ENCODE assay signal across 23 cellular contexts in the genomic region with DNA sequence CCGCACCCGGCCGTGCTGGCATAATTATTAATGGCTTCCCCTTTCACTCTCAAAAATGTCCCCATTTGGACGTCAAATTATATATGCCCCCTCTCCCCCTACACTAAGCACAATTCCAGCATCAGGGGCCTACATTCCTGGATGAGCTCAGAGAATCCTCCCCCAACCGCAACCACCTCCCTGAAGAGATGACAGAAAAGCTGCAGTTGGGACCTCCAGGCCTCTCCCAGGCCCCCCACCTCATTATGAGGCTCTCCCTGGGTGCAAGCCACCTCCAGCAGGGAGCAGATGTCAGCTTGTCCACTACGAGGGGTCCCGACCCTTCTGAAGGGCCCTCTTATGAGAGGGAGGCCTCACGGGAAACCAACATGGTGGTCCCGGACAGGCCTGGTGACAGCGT. TPM values are rescaled to one million over a fixed set of nuclear protein-coding genes. Genes with fewer than 3 reads are reported as not detected.
DNase-seq lines count a peak whose midpoint lies in the region; ATAC-seq, FAIRE-seq and TF ChIP-seq lines count a peak whose summit lies in the region.
"Had no signal": no experiment of that assay in that cellular context is flagged by ENCODE, and none has a peak within 500 bp of the region (broad histone marks: within the 10 kb centered on the region; RNA-seq: fewer than 3 reads in every experiment).

No MANE protein-coding gene starts in this region.

- no peaks in the 10 kb centered on the region for H3K9me3 Mint-ChIP-seq in activated naive CD4-positive, alpha-beta T cell treated with anti-CD3 and anti-CD28 coated beads, Interleukin-2, amount 50 U/mL, for 24 hours
- H3K9me3 Mint-ChIP-seq in activated naive CD4-positive, alpha-beta T cell treated with anti-CD3 and anti-CD28 coated beads, Interleukin-2, amount 50 U/mL, for 72 hours: no peaks in the 10 kb centered on the region
- no peaks in the 10 kb centered on the region for H3K9me3 Mint-ChIP-seq in astrocyte (ENCODE audit: unreplicated experiment)
- H3K9me3 Mint-ChIP-seq: CD14-positive monocyte had no signal

- H3K4me3 ChIP-seq in astrocyte (ENCODE audit: insufficient read depth, low read depth, low read length): no peak overlapping the region
- no peak overlapping the region for H3K4me3 ChIP-seq in osteoblast (ENCODE audit: insufficient read depth, low read length)
- H3K4me3 ChIP-seq in H7 (ENCODE audit: insufficient read depth, low read depth, low read length): no peak overlapping the region
- H3K4me3 ChIP-seq: SJSA1 had no signal

- no peak overlapping the region for H3K4me3 Mint-ChIP-seq in activated naive CD4-positive, alpha-beta T cell treated with anti-CD3 and anti-CD28 coated beads, Interleukin-2, amount 50 U/mL, for 24 hours
- peak overlapping the region; percentile 73 for H3K4me3 Mint-ChIP-seq in astrocyte (ENCODE audit: unreplicated experiment)
- H3K4me3 Mint-ChIP-seq: CD14-positive monocyte had no signal

- no peak for FAIRE-seq in astrocyte (lab: Jason Lieb, UNC)
- FAIRE-seq: D721Med, GM19239, RCC 7860 had no signal

- H3K4me2 ChIP-seq in astrocyte (ENCODE audit: low read length) (peak overlapping the region; percentile 36), osteoblast (ENCODE audit: insufficient read depth, low read length) (no peak overlapping the region)

- H3K27ac Mint-ChIP-seq in activated naive CD4-positive, alpha-beta T cell treated with anti-CD3 and anti-CD28 coated beads, Interleukin-2, amount 50 U/mL, for 24 hours: peak overlapping the region; percentile 17
- no peak overlapping the region for H3K27ac Mint-ChIP-seq in activated naive CD4-positive, alpha-beta T cell treated with anti-CD3 and anti-CD28 coated beads, Interleukin-2, amount 50 U/mL, for 72 hours
- H3K27ac Mint-ChIP-seq in astrocyte (ENCODE audit: unreplicated experiment): no peak overlapping the region

- no peak for DNase-seq in activated naive CD4-positive, alpha-beta T cell treated with anti-CD3 and anti-CD28 coated beads, Interleukin-2, amount 50 U/mL, for 72 hours (ENCODE audit: low spot score in 2 of 2)
- DNase-seq in astrocyte (ENCODE audit: low read depth): no peak
- DNase-seq in osteoblast (ENCODE audit: insufficient read length, low spot score, missing footprints): peak; percentile 48
- DNase-seq in NCI-H226: no peak
- no peak for DNase-seq in H7
- DNase-seq: 8988T, AML-193, GDM1, Kasumi-1, NCI-H1694 treated with DMSO at 0.1 percent for 48 hours, NCI-H2081 treated with DMSO at 0.1 percent for 48 hours, NCI-H2171 treated with DMSO at 0.1 percent for 48 hours, NCI-H526, OCI-M1 had no signal

- TF ChIP-seq CTCF in astrocyte (IDR thresholded peaks at IDR 0.05; ENCODE audit: insufficient read depth, low read depth, low read length): no peak
- TF ChIP-seq CTCF in osteoblast (IDR thresholded peaks at IDR 0.05; ENCODE audit: extremely low read depth, low read depth, low read length): no peak

- H3K36me3 Mint-ChIP-seq in activated naive CD4-positive, alpha-beta T cell treated with anti-CD3 and anti-CD28 coated beads, Interleukin-2, amount 50 U/mL, for 24 hours: no peaks in the 10 kb centered on the region
- H3K36me3 Mint-ChIP-seq in activated naive CD4-positive, alpha-beta T cell treated with anti-CD3 and anti-CD28 coated beads, Interleukin-2, amount 50 U/mL, for 72 hours: no peaks in the 10 kb centered on the region
- peaks cover 10% of the 10 kb centered on the region for H3K36me3 Mint-ChIP-seq in astrocyte (ENCODE audit: low read depth, unreplicated experiment)

- H3K4me1 ChIP-seq in astrocyte (ENCODE audit: insufficient read depth, low read length) (peaks cover 10% of the 10 kb centered on the region), osteoblast (ENCODE audit: insufficient read depth, low read length) (peaks cover 12% of the 10 kb centered on the region)
- H3K4me1 ChIP-seq: SJSA1 had no signal

- H3K9me3 ChIP-seq in astrocyte (ENCODE audit: insufficient read depth, low read depth, low read length) (no peaks in the 10 kb centered on the region), osteoblast (ENCODE audit: low read depth, low read length) (no peaks in the 10 kb centered on the region)
- H3K9me3 ChIP-seq: SJSA1 had no signal

- H3K27me3 ChIP-seq in astrocyte (ENCODE audit: insufficient read depth, low read length): no peaks in the 10 kb centered on the region
- H3K27me3 ChIP-seq in osteoblast (ENCODE audit: insufficient read depth, low read length): no peaks in the 10 kb centered on the region
- no peaks in the 10 kb centered on the region for H3K27me3 ChIP-seq in H7 (ENCODE audit: control insufficient read depth, insufficient read depth, low read length)
- H3K27me3 ChIP-seq: SJSA1 had no signal

- no peak for ATAC-seq in activated naive CD4-positive, alpha-beta T cell treated with anti-CD3 and anti-CD28 coated beads, Interleukin-2, amount 50 U/mL, for 72 hours
- ATAC-seq in esophagus mucosa: no peak

- H3K27ac ChIP-seq in astrocyte (ENCODE audit: low read depth, low read length) (no peak overlapping the region), osteoblast (ENCODE audit: low read depth, low read length) (no peak overlapping the region)
- H3K27ac ChIP-seq: SJSA1 had no signal

- H3K79me2 ChIP-seq in astrocyte (ENCODE audit: insufficient read depth, low read length) (no peaks in the 10 kb centered on the region), osteoblast (ENCODE audit: insufficient read depth, low read length) (no peaks in the 10 kb centered on the region)

- H3K36me3 ChIP-seq in astrocyte (ENCODE audit: insufficient read depth, low read length): peaks cover 2% of the 10 kb centered on the region
- peaks cover 8% of the 10 kb centered on the region for H3K36me3 ChIP-seq in osteoblast (ENCODE audit: insufficient read depth, low read length)
- peaks cover 4% of the 10 kb centered on the region for H3K36me3 ChIP-seq in H7 (replicated peaks; ENCODE audit: control insufficient read depth, insufficient read depth, low read length)

- H2AFZ ChIP-seq in astrocyte (ENCODE audit: low read depth, low read length) (no peak overlapping the region), osteoblast (ENCODE audit: low read length) (no peak overlapping the region)

- H4K20me1 ChIP-seq in astrocyte (ENCODE audit: insufficient read depth, low read length) (no peaks in the 10 kb centered on the region), osteoblast (ENCODE audit: insufficient read depth, low read length) (no peaks in the 10 kb centered on the region)

- H3K4me1 Mint-ChIP-seq in activated naive CD4-positive, alpha-beta T cell treated with anti-CD3 and anti-CD28 coated beads, Interleukin-2, amount 50 U/mL, for 24 hours: no peaks in the 10 kb centered on the region
- peaks cover 1% of the 10 kb centered on the region for H3K4me1 Mint-ChIP-seq in astrocyte (ENCODE audit: low read depth, unreplicated experiment)
- H3K4me1 Mint-ChIP-seq: CD14-positive monocyte had no signal

- H3K27me3 Mint-ChIP-seq in activated naive CD4-positive, alpha-beta T cell treated with anti-CD3 and anti-CD28 coated beads, Interleukin-2, amount 50 U/mL, for 24 hours: no peaks in the 10 kb centered on the region
- H3K27me3 Mint-ChIP-seq in astrocyte (ENCODE audit: low read depth, unreplicated experiment): peaks cover 6% of the 10 kb centered on the region

- H3K9ac ChIP-seq in astrocyte (ENCODE audit: low read length): no peak overlapping the region

RNA-seq across cellular contexts. Expression of a gene that starts 18.5 kb away (rescaled TPM):
- 10 to 100 TPM; 35.4 to 44.4 TPM for total RNA-seq in activated naive CD4-positive, alpha-beta T cell treated with anti-CD3 and anti-CD28 coated beads, Interleukin-2, amount 50 U/mL, for 72 hours
- total RNA-seq in astrocyte (44.5 and 46.7 TPM in 2 replicates), osteoblast (21.4 and 24.2 TPM in 2 replicates), esophagus mucosa (14.9 TPM)
- 17.5 and 28.0 TPM in 2 replicates for total RNA-seq in H7 (2014; rRNA removed; shearing (Covaris generic))

RNA-seq across cellular contexts. Expression of a gene that starts 28.3 kb away (rescaled TPM):
- total RNA-seq in activated naive CD4-positive, alpha-beta T cell treated with anti-CD3 and anti-CD28 coated beads, Interleukin-2, amount 50 U/mL, for 72 hours: 1 to 10 TPM; 3.8 to 6.9 TPM
- 3.8 and 5.1 TPM in 2 replicates for total RNA-seq in astrocyte
- total RNA-seq in osteoblast: 8.7 and 9.1 TPM in 2 replicates
- 4.2 TPM for total RNA-seq in esophagus mucosa
- total RNA-seq in H7 (2014; rRNA removed; shearing (Covaris generic)): 6.0 and 6.7 TPM in 2 replicates

RNA-seq across cellular contexts. Expression of a gene that starts 51.7 kb away (rescaled TPM):
- 1 to 10 TPM in 1 of 2 donors, under 1 TPM in 1; 0.14 to 1.5 TPM for total RNA-seq in activated naive CD4-positive, alpha-beta T cell treated with anti-CD3 and anti-CD28 coated beads, Interleukin-2, amount 50 U/mL, for 72 hours
- total RNA-seq in astrocyte (not detected in 2 replicates), osteoblast (under 0.01 TPM in 1 of 2 replicates, not detected in the other), esophagus mucosa (0.68 TPM)
- total RNA-seq in H7 (2014; rRNA removed; shearing (Covaris generic)): 0.10 and 0.33 TPM in 2 replicates
- total RNA-seq: H4, MCF 10A had no signal
